Comparison of ENCODE assay signal across 21 cellular contexts in genomic region chr13:106246817-106247216, GRCh38.
"Had no signal": no experiment of that assay in that cellular context is flagged by ENCODE, and none has a peak within 500 bp of the region (broad histone marks: within the 10 kb centered on the region; RNA-seq: fewer than 3 reads in every experiment).

No MANE protein-coding gene starts in this region.

- H3K4me1 ChIP-seq: esophagus squamous epithelium, upper lobe of right lung had no signal

- H3K9me3 ChIP-seq: esophagus squamous epithelium, thoracic aorta, upper lobe of right lung had no signal

- H3K4me1 Mint-ChIP-seq: activated B cell treated with CpG ODN at 0.5 μM for 24 hours; central memory CD8-positive, alpha-beta T cell; stimulated activated effector memory CD8-positive, alpha-beta T cell treated with anti-CD3 and anti-CD28 coated beads, Interleukin-12 subunit alpha, Interleukin-12 subunit beta, amount 100 ng/mL, for 72 hours had no signal

- H3K27ac ChIP-seq: brain microvascular endothelial cell, esophagus squamous epithelium, thoracic aorta, upper lobe of right lung had no signal

- H3K27me3 Mint-ChIP-seq: activated B cell treated with CpG ODN at 0.5 μM for 24 hours; central memory CD8-positive, alpha-beta T cell had no signal

- DNase-seq: activated B cell treated with CpG ODN at 0.5 μM for 24 hours; activated CD4-positive, alpha-beta T cell treated with anti-CD3 and anti-CD28 coated beads for 48 hours; activated CD8-positive, alpha-beta memory T cell treated with anti-CD3 and anti-CD28 coated beads, Interleukin-2, amount 50 U/mL, for 48 hours; activated CD8-positive, alpha-beta T cell treated with anti-CD3 and anti-CD28 coated beads, Interleukin-2, amount 10 ng/mL, durations not matched to agents 7 days and 5 days; activated gamma-delta T cell; activated T-cell treated with anti-CD3 and anti-CD28 coated beads, Interleukin-2, amount 50 U/mL, for 72 hours; amniotic stem cell; brain microvascular endothelial cell; cortex of kidney; effector CD4-positive, alpha-beta T cell; esophagus squamous epithelium; foreskin fibroblast; hypothalamus; kidney glomerular epithelial cell; mesenchymal stem cell; upper lobe of right lung had no signal

- H3K27ac Mint-ChIP-seq: activated B cell treated with CpG ODN at 0.5 μM for 24 hours; activated CD8-positive, alpha-beta T cell treated with anti-CD3 and anti-CD28 coated beads, Interleukin-2, amount 10 ng/mL, durations not matched to agents 7 days and 5 days; activated naive CD4-positive, alpha-beta T cell treated with anti-CD3 and anti-CD28 coated beads, Interleukin-2, amount 50 U/mL, for 72 hours; activated T-cell treated with anti-CD3 and anti-CD28 coated beads, Interleukin-2, amount 50 U/mL, for 72 hours; stimulated activated effector memory CD8-positive, alpha-beta T cell treated with anti-CD3 and anti-CD28 coated beads, Interleukin-12 subunit alpha, Interleukin-12 subunit beta, amount 100 ng/mL, for 72 hours had no signal

- ATAC-seq: activated CD8-positive, alpha-beta T cell treated with anti-CD3 and anti-CD28 coated beads, Interleukin-2, amount 10 ng/mL, durations not matched to agents 7 days and 5 days; activated naive CD4-positive, alpha-beta T cell treated with anti-CD3 and anti-CD28 coated beads, Interleukin-2, amount 50 U/mL, for 72 hours; activated T-cell treated with anti-CD3 and anti-CD28 coated beads, Interleukin-2, amount 50 U/mL, for 72 hours; sciatic nerve; stimulated activated effector memory CD8-positive, alpha-beta T cell treated with anti-CD3 and anti-CD28 coated beads, Interleukin-12 subunit alpha, Interleukin-12 subunit beta, amount 100 ng/mL, for 72 hours; upper lobe of right lung had no signal

- H3K27me3 ChIP-seq: brain microvascular endothelial cell, esophagus squamous epithelium, upper lobe of right lung had no signal

- H3K4me3 Mint-ChIP-seq: activated B cell treated with CpG ODN at 0.5 μM for 24 hours; activated CD8-positive, alpha-beta T cell treated with anti-CD3 and anti-CD28 coated beads, Interleukin-2, amount 10 ng/mL, durations not matched to agents 7 days and 5 days; activated T-cell treated with anti-CD3 and anti-CD28 coated beads, Interleukin-2, amount 50 U/mL, for 72 hours; central memory CD8-positive, alpha-beta T cell; stimulated activated effector memory CD8-positive, alpha-beta T cell treated with anti-CD3 and anti-CD28 coated beads, Interleukin-12 subunit alpha, Interleukin-12 subunit beta, amount 100 ng/mL, for 72 hours had no signal

- H3K36me3 Mint-ChIP-seq: activated naive CD4-positive, alpha-beta T cell treated with anti-CD3 and anti-CD28 coated beads, Interleukin-2, amount 50 U/mL, for 72 hours; stimulated activated effector memory CD8-positive, alpha-beta T cell treated with anti-CD3 and anti-CD28 coated beads, Interleukin-12 subunit alpha, Interleukin-12 subunit beta, amount 100 ng/mL, for 72 hours had no signal

- H3K36me3 ChIP-seq: brain microvascular endothelial cell, esophagus squamous epithelium, thoracic aorta, upper lobe of right lung had no signal

- H3K4me3 ChIP-seq: esophagus squamous epithelium, thoracic aorta, upper lobe of right lung had no signal

- H3K9me3 Mint-ChIP-seq: activated B cell treated with CpG ODN at 0.5 μM for 24 hours; activated naive CD4-positive, alpha-beta T cell treated with anti-CD3 and anti-CD28 coated beads, Interleukin-2, amount 50 U/mL, for 72 hours; activated T-cell treated with anti-CD3 and anti-CD28 coated beads, Interleukin-2, amount 50 U/mL, for 72 hours; central memory CD8-positive, alpha-beta T cell; stimulated activated effector memory CD8-positive, alpha-beta T cell treated with anti-CD3 and anti-CD28 coated beads, Interleukin-12 subunit alpha, Interleukin-12 subunit beta, amount 100 ng/mL, for 72 hours had no signal
